In genomic region chr7:16795624-16796023, GRCh38 we compare ENCODE assay signal across 21 cellular contexts. TPM values are rescaled to one million over a fixed set of nuclear protein-coding genes. Genes with fewer than 3 reads are reported as not detected.
DNase-seq lines count a peak whose midpoint lies in the region; ATAC-seq, FAIRE-seq and TF ChIP-seq lines count a peak whose summit lies in the region.
"Had no signal": no experiment of that assay in that cellular context is flagged by ENCODE, and none has a peak within 500 bp of the region (broad histone marks: within the 10 kb centered on the region; RNA-seq: fewer than 3 reads in every experiment).

No MANE protein-coding gene starts in this region.

- H3K9me2 ChIP-seq in SK-N-SH = no peaks in the 10 kb centered on the region

- no peak overlapping the region for H2AFZ ChIP-seq in SK-N-SH (ENCODE audit: low read depth)

- peaks cover 0 to 14% of the 10 kb centered on the region in 2 experiments; a peak in 2 of 4 replicates for H3K4me1 ChIP-seq in SK-N-SH (ENCODE audit: control insufficient read depth in 1 of 2, insufficient read depth in 2 of 2, low read depth in 1 of 2, low read length in 1 of 2)
- H3K4me1 ChIP-seq: colonic mucosa, left ventricle myocardium inferior, uterus had no signal

- TF ChIP-seq POLR2A in GM12892 (IDR thresholded peaks at IDR 0.05; ENCODE audit: low read depth, low read length) = no peak

- CTCF ChIA-PET in SK-N-SH (lab: Yijun Ruan, JAX) = interaction anchor here (0.8 to 1.1 kb wide), 2 partner anchors 122 to 123 kb away, joined by 3 read pairs; no protein-coding TSS in a partner anchor

- H3K4me2 ChIP-seq in SK-N-SH = no peak overlapping the region

- POLR2A ChIA-PET in SK-N-SH (lab: Yijun Ruan, JAX) = no interaction called here

- peaks cover 4% of the 10 kb centered on the region; the same call in 1 of the 2 replicates for H3K27me3 ChIP-seq in SK-N-SH (ENCODE audit: insufficient read depth)
- H3K27me3 ChIP-seq: colonic mucosa, MG63, stomach, uterus had no signal

- no peaks in the 10 kb centered on the region for H3F3A ChIP-seq in SK-N-SH (replicated peaks; ENCODE audit: insufficient read depth)

- no peaks in the 10 kb centered on the region for H3K9me3 ChIP-seq in SK-N-SH
- H3K9me3 ChIP-seq: colonic mucosa, left ventricle myocardium inferior, MG63, stomach, uterus had no signal

- no peak overlapping the region; a peak in 1 of 4 replicates for H3K4me3 ChIP-seq in SK-N-SH (ENCODE audit: low read depth in 2 of 2, low read length in 1 of 2)
- H3K4me3 ChIP-seq: colonic mucosa, left ventricle myocardium inferior, MG63, stomach, uterus had no signal

- H3K27ac ChIP-seq in SK-N-SH (ENCODE audit: low read depth in 2 of 2, low read length in 1 of 2) = no peak overlapping the region
- H3K27ac ChIP-seq: colonic mucosa, left ventricle myocardium inferior, uterus had no signal

- 11% methylated on average over 6 of the region's 6 CpGs for WGBS in SK-N-SH (ENCODE audit: low lambda C conversion rate)

- DNase-seq in COLO668 (lab: John Stamatoyannopoulos, UW; ENCODE audit: unreplicated experiment) (peak; percentile 61), NCI-H146 (lab: John Stamatoyannopoulos, UW) (peak; percentile 40), NCI-H446 treated with DMSO at 0.1 percent for 48 hours (lab: John Stamatoyannopoulos, UW) (peak; percentile 88), SK-N-SH (peak; percentile 63), GM12892 (ENCODE audit: insufficient read length) (no peak), medulla oblongata (ENCODE audit: extremely low spot score) (no peak)
- DNase-seq in stimulated activated naive CD4-positive, alpha-beta T cell treated with Interleukin-2 at 50 U/mL for 16 hours (lab: John Stamatoyannopoulos, UW) = no peak
- DNase-seq: activated CD8-positive, alpha-beta T cell treated with anti-CD3 and anti-CD28 coated beads, Interleukin-2, amount 10 ng/mL, durations not matched to agents 7 days and 5 days; activated T-cell treated with anti-CD3 and anti-CD28 coated beads, Interleukin-2, amount 50 U/mL, for 72 hours; CD8-positive, alpha-beta memory T cell; colonic mucosa; foreskin melanocyte; left ventricle myocardium inferior; MG63; nucleus accumbens; stomach; T-helper 1 cell; uterus had no signal

- TF ChIP-seq RAD21 in SK-N-SH (IDR thresholded peaks at IDR 0.05; ENCODE audit: low read length) = no peak

- no peaks in the 10 kb centered on the region for H3K36me3 ChIP-seq in SK-N-SH (replicated peaks in 1 of 2; ENCODE audit: control insufficient read depth in 1 of 2, insufficient read depth in 2 of 2, low read length in 1 of 2)
- H3K36me3 ChIP-seq: colonic mucosa, left ventricle myocardium inferior, MG63, uterus had no signal

- no peak for ATAC-seq in GM18909 (IDR thresholded peaks at IDR 0.05; ENCODE audit: poor library complexity, unreplicated experiment)
- ATAC-seq: activated CD8-positive, alpha-beta T cell treated with anti-CD3 and anti-CD28 coated beads, Interleukin-2, amount 10 ng/mL, durations not matched to agents 7 days and 5 days; activated naive CD4-positive, alpha-beta T cell treated with anti-CD3 and anti-CD28 coated beads, Interleukin-2, amount 50 U/mL, for 72 hours; activated T-cell treated with anti-CD3 and anti-CD28 coated beads, Interleukin-2, amount 50 U/mL, for 72 hours; HepG2 had no signal

- FAIRE-seq in GM12892 (lab: Jason Lieb, UNC) = no peak
- FAIRE-seq: HepG2 had no signal

- no peaks in the 10 kb centered on the region for H3K79me2 ChIP-seq in SK-N-SH (ENCODE audit: insufficient read depth)

- peak in 1 of 2 experiments; percentile 82; a peak in 2 of 4 replicates for TF ChIP-seq EP300 in SK-N-SH (IDR thresholded peaks at IDR 0.05; ENCODE audit: borderline replicate concordance in 1 of 2, low read depth in 1 of 2, low read length in 1 of 2)

- H3K9ac ChIP-seq in SK-N-SH = no peak overlapping the region

- TF ChIP-seq CTCF in SK-N-SH (IDR thresholded peaks at IDR 0.05) = no peak

- no peaks in the 10 kb centered on the region for H4K20me1 ChIP-seq in SK-N-SH (ENCODE audit: insufficient read depth)

TF ChIP-seq in SK-N-SH, 30 proteins besides CTCF, POLR2A, EP300 and RAD21:
- TF ChIP-seq CHD2 (IDR thresholded peaks at IDR 0.05; ENCODE audit: low read length, partially characterized antibody) (peak; percentile 34), ZBTB33 (IDR thresholded peaks at IDR 0.05; ENCODE audit: borderline replicate concordance, low read depth) (no peak), ELF1 (IDR thresholded peaks at IDR 0.05) (no peak), TCF12 (IDR thresholded peaks at IDR 0.05) (peak; percentile 62; the same call in 1 of the 2 replicates), PBX3 (IDR thresholded peaks at IDR 0.05) (peak; percentile 68), SIN3A (IDR thresholded peaks at IDR 0.05; ENCODE audit: borderline replicate concordance, low read depth, low read length) (0 out of 2 replicates have a peak, but pooled peaks have one; percentile 41), MXI1 (IDR thresholded peaks at IDR 0.05; ENCODE audit: low read depth, low read length) (peak; percentile 97), MAX (IDR thresholded peaks at IDR 0.05; ENCODE audit: low read depth) (0 out of 2 replicates have a peak, but pooled peaks have one; percentile 10), USF2 (IDR thresholded peaks at IDR 0.05; ENCODE audit: borderline replicate concordance, low read depth, low read length) (no peak), USF1 (IDR thresholded peaks at IDR 0.05; ENCODE audit: borderline replicate concordance, low read depth) (no peak), YY1 (IDR thresholded peaks at IDR 0.05; ENCODE audit: low read depth) (no peak), RCOR1 (IDR thresholded peaks at IDR 0.05; ENCODE audit: low read length) (0 out of 2 replicates have a peak, but pooled peaks have one; percentile 22), GATA2 (CRISPR knock-in tag; IDR thresholded peaks at IDR 0.05) (no peak), NRF1 (IDR thresholded peaks at IDR 0.05; ENCODE audit: low read depth, low read length) (no peak), FOSL2 (IDR thresholded peaks at IDR 0.05; ENCODE audit: borderline replicate concordance, low read depth) (no peak), NFIC (IDR thresholded peaks at IDR 0.05; ENCODE audit: borderline replicate concordance) (no peak), SMC3 (IDR thresholded peaks at IDR 0.05; ENCODE audit: low read depth, low read length) (no peak), MEF2A (IDR thresholded peaks at IDR 0.05; ENCODE audit: borderline replicate concordance, low read depth) (no peak)
TF ChIP-seq in SK-N-SH: peak in this region for 7.

RNA-seq across cellular contexts. Expression of gene AGR2, which starts 9.2 kb away (rescaled TPM):
- polyA plus RNA-seq in SK-N-SH (2012; rRNA removed) = not detected in 2 replicates
- not detected in 2 replicates for polyA plus RNA-seq in SK-N-SH (2012; cell fraction: cytosol; rRNA removed)
- polyA plus RNA-seq in SK-N-SH (2012; cell fraction: nucleus; rRNA removed) = not detected in 2 replicates
- polyA plus RNA-seq in GM12892 (2012; ENCODE audit: missing spikeins) = not detected
- polyA plus RNA-seq: CD8-positive, alpha-beta memory T cell had no signal

RNA-seq across cellular contexts. Expression of gene TSPAN13, which starts 42.1 kb away (rescaled TPM):
- 0.26 and 0.42 TPM in 2 replicates for polyA plus RNA-seq in SK-N-SH (2012; rRNA removed)
- 0.71 and 0.77 TPM in 2 replicates for polyA plus RNA-seq in SK-N-SH (2012; cell fraction: cytosol; rRNA removed)
- polyA plus RNA-seq in SK-N-SH (2012; cell fraction: nucleus; rRNA removed) = 0.12 and 0.37 TPM in 2 replicates
- not detected for polyA plus RNA-seq in GM12892 (2012; ENCODE audit: missing spikeins)
- polyA plus RNA-seq: CD8-positive, alpha-beta memory T cell had no signal

Comparison
In these comparisons a context has a peak if more than half of its experiments do, and no peak if none do; other contexts are left out.
1. DNase-seq: peak in COLO668 (single experiment), NCI-H146 (single experiment), NCI-H446 treated with DMSO at 0.1 percent for 48 hours (single experiment) and SK-N-SH (single experiment); none in stimulated activated naive CD4-positive, alpha-beta T cell treated with Interleukin-2 at 50 U/mL for 16 hours (single experiment), GM12892 (single experiment) and medulla oblongata (single experiment).